ENCODE assay signal across 1 cellular context in genomic region chr14:73753043-73753886, GRCh38.
TF ChIP-seq lines count a peak whose summit lies in the region.

No MANE protein-coding gene starts in this region.

TF ChIP-seq in HepG2, 621 proteins besides CTCF, POLR2A, EP300 and RAD21 (continued from another document and continues in another):
- TF ChIP-seq BCL3 (CRISPR knock-in tag; IDR thresholded peaks at IDR 0.05), result no peak
- 0 out of 2 replicates have a peak, but pooled peaks have one; percentile 38 for TF ChIP-seq KMT2B (CRISPR knock-in tag; IDR thresholded peaks at IDR 0.05)
- 0 out of 2 replicates have a peak, but pooled peaks have one; percentile 29 for TF ChIP-seq ZNF205 (CRISPR knock-in tag; IDR thresholded peaks at IDR 0.05)
- TF ChIP-seq FOXP4 (CRISPR knock-in tag; IDR thresholded peaks at IDR 0.05), result peak; percentile 65
- peak; percentile 55; the same call in 1 of the 2 replicates for TF ChIP-seq ZNF784 (CRISPR knock-in tag; IDR thresholded peaks at IDR 0.05; ENCODE audit: borderline replicate concordance)
- peak; percentile 27; the same call in 1 of the 2 replicates for TF ChIP-seq SIN3A (IDR thresholded peaks at IDR 0.05; ENCODE audit: borderline replicate concordance, low read depth, low read length)
- TF ChIP-seq ZKSCAN8 (CRISPR knock-in tag; IDR thresholded peaks at IDR 0.05; ENCODE audit: borderline replicate concordance), result peak; percentile 67; the same call in 1 of the 2 replicates
- peak; percentile 82 for TF ChIP-seq TARDBP (CRISPR knock-in tag; IDR thresholded peaks at IDR 0.05)
- TF ChIP-seq HNF1B (CRISPR knock-in tag; IDR thresholded peaks at IDR 0.05), result peak; percentile 65; the same call in 1 of the 2 replicates
- TF ChIP-seq ZNF605 (CRISPR knock-in tag; IDR thresholded peaks at IDR 0.05), result peak; percentile 57; the same call in 1 of the 2 replicates
- peak; percentile 85 for TF ChIP-seq HDAC2 (CRISPR knock-in tag; IDR thresholded peaks at IDR 0.05)
- 0 out of 2 replicates have a peak, but pooled peaks have one; percentile 64 for TF ChIP-seq ZNF230 (CRISPR knock-in tag; IDR thresholded peaks at IDR 0.05)
- peak; percentile 53; the same call in 1 of the 2 replicates for TF ChIP-seq DRAP1 (CRISPR knock-in tag; IDR thresholded peaks at IDR 0.05)
- peak; percentile 63; the same call in 1 of the 2 replicates for TF ChIP-seq UBTF (CRISPR knock-in tag; IDR thresholded peaks at IDR 0.05)
- TF ChIP-seq SKI (IDR thresholded peaks at IDR 0.05; ENCODE audit: partially characterized antibody), result peak; percentile 45
- peak; percentile 33; the same call in 1 of the 2 replicates for TF ChIP-seq ARID4A (CRISPR knock-in tag; IDR thresholded peaks at IDR 0.05; ENCODE audit: borderline replicate concordance)
- TF ChIP-seq ZSCAN30 (CRISPR knock-in tag; IDR thresholded peaks at IDR 0.05), result no peak
- TF ChIP-seq TIGD3 (CRISPR knock-in tag; IDR thresholded peaks at IDR 0.05; ENCODE audit: borderline replicate concordance), result no peak
- peak; percentile 29; the same call in 1 of the 2 replicates for TF ChIP-seq MIXL1 (CRISPR knock-in tag; IDR thresholded peaks at IDR 0.05)
- TF ChIP-seq YEATS4 (CRISPR knock-in tag; IDR thresholded peaks at IDR 0.05; ENCODE audit: borderline replicate concordance), result 0 out of 2 replicates have a peak, but pooled peaks have one; percentile 74
- peak; percentile 24; the same call in 1 of the 2 replicates for TF ChIP-seq ZNF782 (CRISPR knock-in tag; IDR thresholded peaks at IDR 0.05; ENCODE audit: borderline replicate concordance)
- TF ChIP-seq ZNF343 (CRISPR knock-in tag; IDR thresholded peaks at IDR 0.05), result 0 out of 2 replicates have a peak, but pooled peaks have one; percentile 27
- 0 out of 2 replicates have a peak, but pooled peaks have one; percentile 18 for TF ChIP-seq THAP8 (CRISPR knock-in tag; IDR thresholded peaks at IDR 0.05; ENCODE audit: borderline replicate concordance)
- peak; percentile 16; the same call in 1 of the 2 replicates for TF ChIP-seq JUND (CRISPR knock-in tag; IDR thresholded peaks at IDR 0.05)
- no peak for TF ChIP-seq ZNF550 (CRISPR knock-in tag; IDR thresholded peaks at IDR 0.05; ENCODE audit: borderline replicate concordance)
- TF ChIP-seq E2F1 (CRISPR knock-in tag; IDR thresholded peaks at IDR 0.05), result peak; percentile 31; the same call in 1 of the 2 replicates
- 0 out of 2 replicates have a peak, but pooled peaks have one; percentile 27 for TF ChIP-seq ZNF543 (CRISPR knock-in tag; IDR thresholded peaks at IDR 0.05)
- 0 out of 2 replicates have a peak, but pooled peaks have one; percentile 25 for TF ChIP-seq SMYD3 (CRISPR knock-in tag; IDR thresholded peaks at IDR 0.05)
- TF ChIP-seq ZBTB42 (CRISPR knock-in tag; IDR thresholded peaks at IDR 0.05), result peak; percentile 84; the same call in 1 of the 2 replicates
- TF ChIP-seq NCOR1 (IDR thresholded peaks at IDR 0.05; ENCODE audit: borderline replicate concordance, low read length), result peak; percentile 29; the same call in 1 of the 2 replicates
- peak; percentile 57 for TF ChIP-seq PITX1 (CRISPR knock-in tag; IDR thresholded peaks at IDR 0.05)
- TF ChIP-seq RFXAP (CRISPR knock-in tag; IDR thresholded peaks at IDR 0.05; ENCODE audit: borderline replicate concordance), result peak; percentile 84; the same call in 1 of the 2 replicates
- 0 out of 2 replicates have a peak, but pooled peaks have one; percentile 14 for TF ChIP-seq ARNT2 (CRISPR knock-in tag; IDR thresholded peaks at IDR 0.05; ENCODE audit: low read depth)
- no peak for TF ChIP-seq ZNF414 (CRISPR knock-in tag; IDR thresholded peaks at IDR 0.05)
- TF ChIP-seq TFAP4 (IDR thresholded peaks at IDR 0.05; ENCODE audit: borderline replicate concordance, low read depth), result peak; percentile 77; the same call in 1 of the 2 replicates
- peak; percentile 25; the same call in 1 of the 3 replicates for TF ChIP-seq MXI1 (IDR thresholded peaks at IDR 0.05; ENCODE audit: borderline replicate concordance, low read depth, low read length)
- TF ChIP-seq HNF4G (IDR thresholded peaks at IDR 0.05; ENCODE audit: borderline replicate concordance, low read depth, low read length), result peak; percentile 91
- TF ChIP-seq HNF4G (CRISPR knock-in tag; IDR thresholded peaks at IDR 0.05; ENCODE audit: borderline replicate concordance, low read depth), result peak; percentile 91; the same call in 1 of the 2 replicates
- 0 out of 2 replicates have a peak, but pooled peaks have one; percentile 22 for TF ChIP-seq ESRRA (CRISPR knock-in tag; IDR thresholded peaks at IDR 0.05; ENCODE audit: low read depth)
- no peak for TF ChIP-seq ZNF878 (CRISPR knock-in tag; IDR thresholded peaks at IDR 0.05)
- peak; percentile 54; the same call in 1 of the 2 replicates for TF ChIP-seq ZNF292 (CRISPR knock-in tag; IDR thresholded peaks at IDR 0.05; ENCODE audit: borderline replicate concordance, low read depth)
- peak; percentile 87 for TF ChIP-seq TBX2 (CRISPR knock-in tag; IDR thresholded peaks at IDR 0.05; ENCODE audit: borderline replicate concordance)
